Comparison of ENCODE assay signal across 9 cellular contexts in the genomic region with DNA sequence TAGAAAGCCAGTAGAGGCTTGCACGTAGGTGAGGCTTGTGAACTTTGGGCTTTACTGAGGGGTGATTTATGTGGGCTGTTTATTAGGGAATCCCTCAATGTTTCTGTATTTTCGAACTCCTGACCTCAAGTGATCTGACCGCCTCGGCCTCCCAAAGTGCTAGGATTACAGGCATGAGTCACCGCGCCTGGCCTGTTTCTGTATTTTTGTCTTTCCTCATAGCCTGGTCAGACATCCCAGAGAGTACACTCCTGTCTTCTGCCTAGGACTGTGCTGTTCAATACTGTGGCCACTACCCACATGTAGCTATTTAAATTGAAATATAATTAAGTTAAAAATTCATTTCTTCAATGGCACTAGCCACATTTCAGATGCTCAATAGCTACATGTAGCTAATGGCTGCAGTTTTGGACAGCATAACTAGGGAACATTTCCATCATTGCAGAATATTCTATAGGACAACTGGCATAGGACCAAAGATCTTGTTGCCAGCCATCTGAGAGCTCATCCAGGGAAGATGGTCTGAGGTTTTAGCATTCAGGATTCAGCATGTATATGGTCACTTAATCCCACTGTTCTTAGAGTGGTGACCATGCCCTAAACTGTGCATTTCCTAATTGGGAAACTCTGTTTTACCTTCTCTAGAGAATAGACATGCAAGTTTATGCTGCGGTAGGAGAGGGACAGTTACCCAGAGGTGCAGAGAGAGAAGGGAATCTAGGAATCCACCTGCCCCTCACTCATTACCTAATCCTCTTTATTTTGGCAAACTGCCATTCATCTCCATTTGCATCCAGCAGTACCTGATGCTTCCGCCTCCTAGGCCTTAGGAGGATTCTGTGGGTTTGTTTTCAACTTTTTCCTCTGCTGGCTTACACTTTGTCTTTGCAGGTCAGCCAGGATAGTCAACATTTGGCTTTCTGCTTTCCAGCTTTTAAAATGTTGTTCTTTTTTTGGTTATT.
A peak's percentile ranks its signal among the peaks of the same experiment; 100 is the strongest.
DNase-seq lines count a peak whose midpoint lies in the region; ATAC-seq and TF ChIP-seq lines count a peak whose summit lies in the region.
"Had no signal": no experiment of that assay in that cellular context is flagged by ENCODE, and none has a peak within 500 bp of the region (broad histone marks: within the 10 kb centered on the region; RNA-seq: fewer than 3 reads in every experiment).

No MANE protein-coding gene starts in this region.

- H4K20me1 ChIP-seq in smooth muscle cell (ENCODE audit: low read depth) = peaks cover 55% of the 10 kb centered on the region

- ATAC-seq in naive thymus-derived CD8-positive, alpha-beta T cell = no peak
- ATAC-seq in HG03520 (IDR thresholded peaks at IDR 0.05; ENCODE audit: unreplicated experiment) = no peak

- H3K36me3 Mint-ChIP-seq in naive thymus-derived CD8-positive, alpha-beta T cell = peaks cover 3 to 16% (median 5%) of the 10 kb centered on the region in 3 donors

- POLR2A ChIA-PET in naive thymus-derived CD8-positive, alpha-beta T cell (lab: Charles Lee) = no interaction called here

- no peak overlapping the region for H3K4me3 Mint-ChIP-seq in naive thymus-derived CD8-positive, alpha-beta T cell

- H3K27me3 ChIP-seq in smooth muscle cell (ENCODE audit: low read depth) = no peaks in the 10 kb centered on the region
- H3K27me3 ChIP-seq in suprapubic skin = no peaks in the 10 kb centered on the region
- H3K27me3 ChIP-seq: dorsolateral prefrontal cortex had no signal

- H3K4me2 ChIP-seq in smooth muscle cell = peak overlapping the region; percentile 40

- DNase-seq in HT1080 (ENCODE audit: low read depth) (peak; percentile 62), NCI-H748 (lab: John Stamatoyannopoulos, UW; ENCODE audit: unreplicated experiment) (peak; percentile 87), fibroblast of the aortic adventitia (ENCODE audit: low read depth) (peak; percentile 40), smooth muscle cell (lab: John Stamatoyannopoulos, UW; ENCODE audit: unreplicated experiment) (no peak), suprapubic skin (ENCODE audit: low spot score in 2 of 2) (no peak)
- DNase-seq in naive thymus-derived CD8-positive, alpha-beta T cell = no peak
- DNase-seq: dorsolateral prefrontal cortex had no signal

- H2AFZ ChIP-seq in smooth muscle cell (ENCODE audit: low read depth) = no peak overlapping the region

- H3K4me1 Mint-ChIP-seq in naive thymus-derived CD8-positive, alpha-beta T cell = peaks cover 26 to 56% (median 42%) of the 10 kb centered on the region in 4 donors

- peak overlapping the region in 2 of 10 donors; percentile 12 to 40 for H3K27ac Mint-ChIP-seq in naive thymus-derived CD8-positive, alpha-beta T cell

- TF ChIP-seq POLR2A in suprapubic skin (IDR thresholded peaks at IDR 0.05) = no peak

- H3K4me1 ChIP-seq in smooth muscle cell (ENCODE audit: low read depth) (peaks cover 15% of the 10 kb centered on the region), suprapubic skin (peaks cover 11% of the 10 kb centered on the region)

- H3F3A ChIP-seq in smooth muscle cell (ENCODE audit: low read depth) = peaks cover 8% of the 10 kb centered on the region

- no peak for TF ChIP-seq CTCF in fibroblast of the aortic adventitia (IDR thresholded peaks at IDR 0.05; ENCODE audit: insufficient read depth, low read length)
- TF ChIP-seq CTCF in smooth muscle cell (IDR thresholded peaks at IDR 0.05; ENCODE audit: borderline replicate concordance, insufficient read depth, poor library complexity, severe bottlenecking) = no peak
- TF ChIP-seq CTCF in suprapubic skin (IDR thresholded peaks at IDR 0.05) = no peak

- H3K4me3 ChIP-seq in fibroblast of the aortic adventitia (ENCODE audit: low read depth, low read length) (no peak overlapping the region), smooth muscle cell (no peak overlapping the region), suprapubic skin (no peak overlapping the region)
- H3K4me3 ChIP-seq: dorsolateral prefrontal cortex, SK-N-MC had no signal

- H3K9me3 ChIP-seq in smooth muscle cell (replicated peaks; ENCODE audit: low read depth) (no peaks in the 10 kb centered on the region), suprapubic skin (no peaks in the 10 kb centered on the region)

- H3K36me3 ChIP-seq in smooth muscle cell (ENCODE audit: low read depth) = no peaks in the 10 kb centered on the region
- H3K36me3 ChIP-seq in suprapubic skin = no peaks in the 10 kb centered on the region

- no peak for TF ChIP-seq EP300 in suprapubic skin (IDR thresholded peaks at IDR 0.05)

- H3K9ac ChIP-seq in smooth muscle cell (ENCODE audit: low read depth) = no peak overlapping the region

- no peaks in the 10 kb centered on the region for H3K27me3 Mint-ChIP-seq in naive thymus-derived CD8-positive, alpha-beta T cell

- 13% methylated on average over 8 of the region's 8 CpGs for WGBS in smooth muscle cell (ENCODE audit: low lambda C conversion rate)
- WGBS in suprapubic skin = 67% methylated on average over 8 of the region's 8 CpGs

- peaks cover 0 to 17% (median 3%) of the 10 kb centered on the region in 9 donors for H3K9me3 Mint-ChIP-seq in naive thymus-derived CD8-positive, alpha-beta T cell

- peaks cover 34% of the 10 kb centered on the region for H3K79me2 ChIP-seq in smooth muscle cell (ENCODE audit: low read depth)

- H3K27ac ChIP-seq in smooth muscle cell (ENCODE audit: low read depth) (peak overlapping the region; percentile 15), suprapubic skin (no peak overlapping the region)
- H3K27ac ChIP-seq: SK-N-MC had no signal

Comparison
In these comparisons a context has a peak if more than half of its experiments do, and no peak if none do; other contexts are left out.
1. DNase-seq: peak in HT1080 (single experiment), NCI-H748 (single experiment) and fibroblast of the aortic adventitia (single experiment); none in smooth muscle cell (single experiment), suprapubic skin (0 of 2) and naive thymus-derived CD8-positive, alpha-beta T cell (0 of 10).